Comparison of ENCODE assay signal across 1 cellular context in genomic region chr15:66654718-66655375, GRCh38.
TF ChIP-seq lines count a peak whose summit lies in the region.

No MANE protein-coding gene starts in this region.

TF ChIP-seq in K562, 482 proteins besides CTCF, POLR2A, EP300 and RAD21 (continued from another document and continues in another):
- TF ChIP-seq ZNF445 (CRISPR knock-in tag; IDR thresholded peaks at IDR 0.05; ENCODE audit: low read depth) (no peak), ZNF740 (CRISPR knock-in tag; IDR thresholded peaks at IDR 0.05) (peak; percentile 54; the same call in 1 of the 2 replicates), ZNF740 (tag; IDR thresholded peaks at IDR 0.05) (peak in 1 of 2 experiments; percentile 47; a peak in 1 of 4 replicates), MNT (conservative IDR thresholded peaks at IDR 0.05) (0 out of 4 replicates have a peak, but pooled peaks of 1 of the 2 experiments have one; percentile 22), ZNF384 (IDR thresholded peaks at IDR 0.05; ENCODE audit: low read depth, low read length) (peak; percentile 72; the same call in 1 of the 2 replicates), ZMIZ1 (IDR thresholded peaks at IDR 0.05; ENCODE audit: low read depth in 2 of 2, low read length in 2 of 2) (no peak; a peak in 1 of 4 replicates), E2F5 (CRISPR knock-in tag; IDR thresholded peaks at IDR 0.05) (no peak), TAF1 (IDR thresholded peaks at IDR 0.05; ENCODE audit: control insufficient read depth, extremely low read depth, insufficient read depth, low read length, severe bottlenecking) (no peak), CBFA2T3 (IDR thresholded peaks at IDR 0.05) (peak; percentile 56), BACH1 (tag; IDR thresholded peaks at IDR 0.05) (no peak), ZNF592 (IDR thresholded peaks at IDR 0.05) (peak; percentile 71), RBBP5 (IDR thresholded peaks at IDR 0.05; ENCODE audit: borderline replicate concordance, insufficient read depth, low read length, poor library complexity, severe bottlenecking) (peak; percentile 59), ARID1B (IDR thresholded peaks at IDR 0.05) (peak; percentile 58), CCNT2 (IDR thresholded peaks at IDR 0.05; ENCODE audit: borderline replicate concordance, extremely low read depth, insufficient read length, low read depth, low read length) (peak; percentile 93), PKNOX1 (IDR thresholded peaks at IDR 0.05) (no peak), ZFP30 (CRISPR knock-in tag; IDR thresholded peaks at IDR 0.05; ENCODE audit: borderline replicate concordance) (no peak), PCBP1 (IDR thresholded peaks at IDR 0.05; ENCODE audit: low read depth, low read length, poor library complexity, severe bottlenecking) (peak; percentile 53), E2F6 (IDR thresholded peaks at IDR 0.05; ENCODE audit: borderline replicate concordance in 1 of 2, extremely low read depth in 1 of 2, insufficient read depth in 1 of 2, insufficient read length in 1 of 2, low read depth in 1 of 2, low read length in 1 of 2, poor library complexity in 1 of 2, severe bottlenecking in 1 of 2) (peak in 1 of 2 experiments; percentile 30), TCF3 (CRISPR knock-in tag; IDR thresholded peaks at IDR 0.05) (0 out of 2 replicates have a peak, but pooled peaks have one; percentile 44), ZNF512 (tag; IDR thresholded peaks at IDR 0.05) (no peak), GABPB1 (CRISPR knock-in tag; IDR thresholded peaks at IDR 0.05) (peak; percentile 39; the same call in 1 of the 2 replicates), ARID4B (CRISPR knock-in tag; IDR thresholded peaks at IDR 0.05) (no peak), DMBX1 (CRISPR knock-in tag; IDR thresholded peaks at IDR 0.05; ENCODE audit: borderline replicate concordance) (peak; percentile 43; the same call in 1 of the 2 replicates), EZH2 (IDR thresholded peaks at IDR 0.05; ENCODE audit: borderline replicate concordance, low read depth, low read length) (no peak), UBTF (IDR thresholded peaks at IDR 0.05; ENCODE audit: borderline replicate concordance in 1 of 2, low read depth in 2 of 2, low read length in 2 of 2) (peak; percentile 85 to 98; a peak in 3 of 4 replicates), STAT5B (CRISPR knock-in tag; IDR thresholded peaks at IDR 0.05) (no peak), HNRNPUL1 (IDR thresholded peaks at IDR 0.05; ENCODE audit: low read length) (no peak), PHF8 (IDR thresholded peaks at IDR 0.05; ENCODE audit: borderline replicate concordance, low read length) (peak; percentile 16; the same call in 1 of the 2 replicates), GATAD2B (IDR thresholded peaks at IDR 0.05; ENCODE audit: borderline replicate concordance) (0 out of 2 replicates have a peak, but pooled peaks have one; percentile 54), CXXC5 (CRISPR knock-in tag; IDR thresholded peaks at IDR 0.05) (peak; percentile 69), RBFOX2 (IDR thresholded peaks at IDR 0.05; ENCODE audit: low read depth, low read length) (peak; percentile 47), ETV1 (tag; conservative IDR thresholded peaks at IDR 0.05; ENCODE audit: low read depth) (peak; percentile 35; the same call in 1 of the 2 replicates)
